5 cellular contexts compared by ENCODE assay signal in the genomic region with DNA sequence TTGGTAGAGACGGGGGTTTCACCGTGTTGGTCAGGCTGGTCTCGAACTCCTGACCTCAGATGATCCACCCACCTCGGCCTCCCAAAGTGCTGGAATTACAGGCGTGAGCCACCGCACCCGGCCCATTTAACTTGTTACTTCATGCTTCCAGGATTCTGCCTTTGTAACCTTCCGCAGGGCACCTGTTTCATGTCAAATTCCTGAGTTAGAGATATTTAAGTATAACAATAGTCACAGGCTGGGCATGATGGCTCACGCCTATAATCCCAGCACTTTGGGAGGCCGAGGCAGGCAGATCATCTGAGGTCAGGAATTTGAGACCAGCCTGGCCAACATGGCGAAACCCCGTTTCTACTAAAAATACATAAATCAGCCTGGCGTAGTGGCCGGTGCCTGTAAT. TPM values are rescaled to one million over a fixed set of nuclear protein-coding genes. Genes with fewer than 3 reads are reported as not detected.
"Had no signal": no experiment of that assay in that cellular context is flagged by ENCODE, and none has a peak within 500 bp of the region (broad histone marks: within the 10 kb centered on the region; RNA-seq: fewer than 3 reads in every experiment).

No MANE protein-coding gene starts in this region.

RNA-seq across cellular contexts. Expression of a gene that starts 30.8 kb away (rescaled TPM):
- total RNA-seq: cardiac muscle cell, fibroblast of lung, fibroblast of villous mesenchyme, glomerular endothelial cell, WTC11 had no signal
- polyA plus RNA-seq: cardiac muscle cell, fibroblast of lung had no signal
